Comparison of ENCODE assay signal across 1 cellular context in genomic region chr15:52348056-52348745, GRCh38.
TF ChIP-seq lines count a peak whose summit lies in the region.

No MANE protein-coding gene starts in this region.

TF ChIP-seq in IMR-90, 13 proteins besides CTCF, POLR2A, EP300 and RAD21:
- no peak for TF ChIP-seq ELK1 (IDR thresholded peaks at IDR 0.05; ENCODE audit: borderline replicate concordance, low read depth, low read length)
- no peak for TF ChIP-seq RCOR1 (IDR thresholded peaks at IDR 0.05; ENCODE audit: insufficient replicate concordance, low read length)
- TF ChIP-seq MAZ (IDR thresholded peaks at IDR 0.05; ENCODE audit: borderline replicate concordance, low read depth, low read length), result no peak
- no peak for TF ChIP-seq RFX5 (IDR thresholded peaks at IDR 0.05; ENCODE audit: low read depth, low read length)
- no peak for TF ChIP-seq FOS (IDR thresholded peaks at IDR 0.05; ENCODE audit: low read depth, low read length)
- TF ChIP-seq MXI1 (IDR thresholded peaks at IDR 0.05; ENCODE audit: borderline replicate concordance, low read depth, low read length), result no peak
- no peak for TF ChIP-seq USF2 (IDR thresholded peaks at IDR 0.05; ENCODE audit: low read depth, low read length)
- no peak for TF ChIP-seq NFE2L2 (IDR thresholded peaks at IDR 0.05; ENCODE audit: low read depth, low read length)
- no peak for TF ChIP-seq MAFK (IDR thresholded peaks at IDR 0.05; ENCODE audit: low read depth, low read length)
- no peak for TF ChIP-seq BHLHE40 (IDR thresholded peaks at IDR 0.05; ENCODE audit: low read depth, low read length)
- no peak for TF ChIP-seq CEBPB (IDR thresholded peaks at IDR 0.05; ENCODE audit: low read depth, low read length)
